ENCODE assay signal across 1 cellular context in the genomic region with DNA sequence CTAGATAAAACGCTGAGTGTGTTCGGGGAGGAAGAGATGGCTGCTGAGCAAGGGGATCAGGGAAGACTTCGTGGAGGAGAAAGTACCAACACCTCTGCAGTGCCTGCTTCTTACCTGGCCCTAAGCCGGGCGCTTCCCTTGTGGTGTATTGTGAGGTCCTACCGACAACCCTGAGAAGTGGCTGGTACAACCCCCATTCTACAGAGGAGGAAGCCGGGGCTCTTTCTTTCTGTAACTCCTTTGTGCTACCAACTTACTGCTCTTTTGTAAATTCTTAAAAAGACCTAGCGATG.
TF ChIP-seq lines count a peak whose summit lies in the region.

No MANE protein-coding gene starts in this region.

TF ChIP-seq in WTC11, 78 proteins besides CTCF, POLR2A, EP300 and RAD21 (continued from another document):
- TF ChIP-seq, protein P1, sequence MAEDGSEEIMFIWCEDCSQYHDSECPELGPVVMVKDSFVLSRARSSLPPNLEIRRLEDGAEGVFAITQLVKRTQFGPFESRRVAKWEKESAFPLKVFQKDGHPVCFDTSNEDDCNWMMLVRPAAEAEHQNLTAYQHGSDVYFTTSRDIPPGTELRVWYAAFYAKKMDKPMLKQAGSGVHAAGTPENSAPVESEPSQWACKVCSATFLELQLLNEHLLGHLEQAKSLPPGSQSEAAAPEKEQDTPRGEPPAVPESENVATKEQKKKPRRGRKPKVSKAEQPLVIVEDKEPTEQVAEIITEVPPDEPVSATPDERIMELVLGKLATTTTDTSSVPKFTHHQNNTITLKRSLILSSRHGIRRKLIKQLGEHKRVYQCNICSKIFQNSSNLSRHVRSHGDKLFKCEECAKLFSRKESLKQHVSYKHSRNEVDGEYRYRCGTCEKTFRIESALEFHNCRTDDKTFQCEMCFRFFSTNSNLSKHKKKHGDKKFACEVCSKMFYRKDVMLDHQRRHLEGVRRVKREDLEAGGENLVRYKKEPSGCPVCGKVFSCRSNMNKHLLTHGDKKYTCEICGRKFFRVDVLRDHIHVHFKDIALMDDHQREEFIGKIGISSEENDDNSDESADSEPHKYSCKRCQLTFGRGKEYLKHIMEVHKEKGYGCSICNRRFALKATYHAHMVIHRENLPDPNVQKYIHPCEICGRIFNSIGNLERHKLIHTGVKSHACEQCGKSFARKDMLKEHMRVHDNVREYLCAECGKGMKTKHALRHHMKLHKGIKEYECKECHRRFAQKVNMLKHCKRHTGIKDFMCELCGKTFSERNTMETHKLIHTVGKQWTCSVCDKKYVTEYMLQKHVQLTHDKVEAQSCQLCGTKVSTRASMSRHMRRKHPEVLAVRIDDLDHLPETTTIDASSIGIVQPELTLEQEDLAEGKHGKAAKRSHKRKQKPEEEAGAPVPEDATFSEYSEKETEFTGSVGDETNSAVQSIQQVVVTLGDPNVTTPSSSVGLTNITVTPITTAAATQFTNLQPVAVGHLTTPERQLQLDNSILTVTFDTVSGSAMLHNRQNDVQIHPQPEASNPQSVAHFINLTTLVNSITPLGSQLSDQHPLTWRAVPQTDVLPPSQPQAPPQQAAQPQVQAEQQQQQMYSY (CRISPR knock-in tag; IDR thresholded peaks at IDR 0.05): no peak
- TF ChIP-seq, protein P2, sequence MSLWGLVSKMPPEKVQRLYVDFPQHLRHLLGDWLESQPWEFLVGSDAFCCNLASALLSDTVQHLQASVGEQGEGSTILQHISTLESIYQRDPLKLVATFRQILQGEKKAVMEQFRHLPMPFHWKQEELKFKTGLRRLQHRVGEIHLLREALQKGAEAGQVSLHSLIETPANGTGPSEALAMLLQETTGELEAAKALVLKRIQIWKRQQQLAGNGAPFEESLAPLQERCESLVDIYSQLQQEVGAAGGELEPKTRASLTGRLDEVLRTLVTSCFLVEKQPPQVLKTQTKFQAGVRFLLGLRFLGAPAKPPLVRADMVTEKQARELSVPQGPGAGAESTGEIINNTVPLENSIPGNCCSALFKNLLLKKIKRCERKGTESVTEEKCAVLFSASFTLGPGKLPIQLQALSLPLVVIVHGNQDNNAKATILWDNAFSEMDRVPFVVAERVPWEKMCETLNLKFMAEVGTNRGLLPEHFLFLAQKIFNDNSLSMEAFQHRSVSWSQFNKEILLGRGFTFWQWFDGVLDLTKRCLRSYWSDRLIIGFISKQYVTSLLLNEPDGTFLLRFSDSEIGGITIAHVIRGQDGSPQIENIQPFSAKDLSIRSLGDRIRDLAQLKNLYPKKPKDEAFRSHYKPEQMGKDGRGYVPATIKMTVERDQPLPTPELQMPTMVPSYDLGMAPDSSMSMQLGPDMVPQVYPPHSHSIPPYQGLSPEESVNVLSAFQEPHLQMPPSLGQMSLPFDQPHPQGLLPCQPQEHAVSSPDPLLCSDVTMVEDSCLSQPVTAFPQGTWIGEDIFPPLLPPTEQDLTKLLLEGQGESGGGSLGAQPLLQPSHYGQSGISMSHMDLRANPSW (CRISPR knock-in tag; conservative IDR thresholded peaks at IDR 0.05; ENCODE audit: low read depth): no peak
- TF ChIP-seq, protein P3, sequence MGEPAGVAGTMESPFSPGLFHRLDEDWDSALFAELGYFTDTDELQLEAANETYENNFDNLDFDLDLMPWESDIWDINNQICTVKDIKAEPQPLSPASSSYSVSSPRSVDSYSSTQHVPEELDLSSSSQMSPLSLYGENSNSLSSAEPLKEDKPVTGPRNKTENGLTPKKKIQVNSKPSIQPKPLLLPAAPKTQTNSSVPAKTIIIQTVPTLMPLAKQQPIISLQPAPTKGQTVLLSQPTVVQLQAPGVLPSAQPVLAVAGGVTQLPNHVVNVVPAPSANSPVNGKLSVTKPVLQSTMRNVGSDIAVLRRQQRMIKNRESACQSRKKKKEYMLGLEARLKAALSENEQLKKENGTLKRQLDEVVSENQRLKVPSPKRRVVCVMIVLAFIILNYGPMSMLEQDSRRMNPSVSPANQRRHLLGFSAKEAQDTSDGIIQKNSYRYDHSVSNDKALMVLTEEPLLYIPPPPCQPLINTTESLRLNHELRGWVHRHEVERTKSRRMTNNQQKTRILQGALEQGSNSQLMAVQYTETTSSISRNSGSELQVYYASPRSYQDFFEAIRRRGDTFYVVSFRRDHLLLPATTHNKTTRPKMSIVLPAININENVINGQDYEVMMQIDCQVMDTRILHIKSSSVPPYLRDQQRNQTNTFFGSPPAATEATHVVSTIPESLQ (CRISPR knock-in tag; IDR thresholded peaks at IDR 0.05): no peak
- TF ChIP-seq ZNF423 (CRISPR knock-in tag; IDR thresholded peaks at IDR 0.05) (no peak), ZNF396 (CRISPR knock-in tag; IDR thresholded peaks at IDR 0.05; ENCODE audit: borderline replicate concordance) (no peak), CREB1 (CRISPR knock-in tag; IDR thresholded peaks at IDR 0.05) (no peak), NR3C1 (CRISPR knock-in tag; conservative IDR thresholded peaks at IDR 0.05; ENCODE audit: low read depth) (no peak), SMAD4 (CRISPR knock-in tag; IDR thresholded peaks at IDR 0.05) (no peak), RORB (CRISPR knock-in tag; IDR thresholded peaks at IDR 0.05) (no peak), NR1H2 (CRISPR knock-in tag; IDR thresholded peaks at IDR 0.05) (no peak), HMGA2 (CRISPR knock-in tag; IDR thresholded peaks at IDR 0.05) (no peak), PRRX2 (CRISPR knock-in tag; IDR thresholded peaks at IDR 0.05) (no peak)
- TF ChIP-seq, protein P4, sequence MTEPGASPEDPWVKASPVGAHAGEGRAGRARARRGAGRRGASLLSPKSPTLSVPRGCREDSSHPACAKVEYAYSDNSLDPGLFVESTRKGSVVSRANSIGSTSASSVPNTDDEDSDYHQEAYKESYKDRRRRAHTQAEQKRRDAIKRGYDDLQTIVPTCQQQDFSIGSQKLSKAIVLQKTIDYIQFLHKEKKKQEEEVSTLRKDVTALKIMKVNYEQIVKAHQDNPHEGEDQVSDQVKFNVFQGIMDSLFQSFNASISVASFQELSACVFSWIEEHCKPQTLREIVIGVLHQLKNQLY (CRISPR knock-in tag; IDR thresholded peaks at IDR 0.05): no peak
- TF ChIP-seq, protein P5, sequence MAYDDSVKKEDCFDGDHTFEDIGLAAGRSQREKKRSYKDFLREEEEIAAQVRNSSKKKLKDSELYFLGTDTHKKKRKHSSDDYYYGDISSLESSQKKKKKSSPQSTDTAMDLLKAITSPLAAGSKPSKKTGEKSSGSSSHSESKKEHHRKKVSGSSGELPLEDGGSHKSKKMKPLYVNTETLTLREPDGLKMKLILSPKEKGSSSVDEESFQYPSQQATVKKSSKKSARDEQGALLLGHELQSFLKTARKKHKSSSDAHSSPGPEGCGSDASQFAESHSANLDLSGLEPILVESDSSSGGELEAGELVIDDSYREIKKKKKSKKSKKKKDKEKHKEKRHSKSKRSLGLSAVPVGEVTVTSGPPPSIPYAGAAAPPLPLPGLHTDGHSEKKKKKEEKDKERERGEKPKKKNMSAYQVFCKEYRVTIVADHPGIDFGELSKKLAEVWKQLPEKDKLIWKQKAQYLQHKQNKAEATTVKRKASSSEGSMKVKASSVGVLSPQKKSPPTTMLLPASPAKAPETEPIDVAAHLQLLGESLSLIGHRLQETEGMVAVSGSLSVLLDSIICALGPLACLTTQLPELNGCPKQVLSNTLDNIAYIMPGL (CRISPR knock-in tag; IDR thresholded peaks at IDR 0.05): no peak
